In genomic region chr18:23964282-23965238, GRCh38 we compare ENCODE assay signal across 7 cellular contexts. TPM values are rescaled to one million over a fixed set of nuclear protein-coding genes. Genes with fewer than 3 reads are reported as not detected.
A peak's percentile ranks its signal among the peaks of the same experiment; 100 is the strongest.
DNase-seq lines count a peak whose midpoint lies in the region; ATAC-seq and TF ChIP-seq lines count a peak whose summit lies in the region.

No MANE protein-coding gene starts in this region.

- no peaks in the 10 kb centered on the region for H3K36me3 ChIP-seq in aorta (ENCODE audit: control insufficient read depth in 1 of 2, insufficient read depth in 2 of 2, low read length in 1 of 2)

- peaks cover 42% of the 10 kb centered on the region for H3K4me1 Mint-ChIP-seq in activated CD4-positive, alpha-beta memory T cell treated with anti-CD3 and anti-CD28 coated beads, Interleukin-2, amount 10 ng/mL, durations not matched to agents 7 days and 5 days
- H3K4me1 Mint-ChIP-seq in stimulated activated memory B cell treated with anti-CD40 and anti-IgM and Interleukin-4, amounts not matched to agents 10 μg/mL and 1 μg/mL and 100 μg/mL, for 72 hours, result peaks cover 50% of the 10 kb centered on the region

- peak; percentile 56 for DNase-seq in NCI-H2171 treated with DMSO at 0.1 percent for 48 hours (lab: John Stamatoyannopoulos, UW)
- DNase-seq in activated CD4-positive, alpha-beta memory T cell treated with anti-CD3 and anti-CD28 coated beads, Interleukin-2, amount 10 ng/mL, durations not matched to agents 7 days and 5 days, result peak; percentile 65
- peak; percentile 86 to 90 for DNase-seq in foreskin keratinocyte
- no peak for DNase-seq in pons (ENCODE audit: low spot score)
- DNase-seq in LoVo (ENCODE audit: low spot score), result no peak
- no peak for DNase-seq in aorta

- no peak overlapping the region for H3K4me3 ChIP-seq in aorta (ENCODE audit: low read length in 2 of 2)

- H3K4me1 ChIP-seq in foreskin keratinocyte, result peaks cover 6% of the 10 kb centered on the region
- no peaks in the 10 kb centered on the region for H3K4me1 ChIP-seq in aorta (ENCODE audit: control insufficient read depth in 1 of 2, insufficient read depth in 2 of 2, low read length in 2 of 2)

- ATAC-seq in foreskin keratinocyte (peak; percentile 86), aorta (ENCODE audit: low FRiP score) (no peak)
- no peak for ATAC-seq in stimulated activated memory B cell treated with anti-CD40 and anti-IgM and Interleukin-4, amounts not matched to agents 10 μg/mL and 1 μg/mL and 100 μg/mL, for 72 hours

- TF ChIP-seq CTCF in foreskin keratinocyte (conservative IDR thresholded peaks at IDR 0.05), result peak; percentile 88

- H3K27ac ChIP-seq in foreskin keratinocyte (peak overlapping the region; percentile 23), aorta (ENCODE audit: low read depth in 1 of 2, low read length in 2 of 2) (no peak overlapping the region)

- H3K9me3 ChIP-seq in aorta (ENCODE audit: control insufficient read depth, low read length), result no peaks in the 10 kb centered on the region

- POLR2A ChIA-PET in activated CD4-positive, alpha-beta memory T cell treated with anti-CD3 and anti-CD28 coated beads, Interleukin-2, amount 10 ng/mL, durations not matched to agents 7 days and 5 days (lab: Charles Lee), result interaction anchor here (0.9 to 5.1 kb wide), 4 partner anchors 26 to 51 kb away, joined by 3 to 37 read pairs (median 3); partner anchors contain the start of gene TTC39C

- H3K4me3 Mint-ChIP-seq in activated CD4-positive, alpha-beta memory T cell treated with anti-CD3 and anti-CD28 coated beads, Interleukin-2, amount 10 ng/mL, durations not matched to agents 7 days and 5 days, result peak overlapping the region; percentile 16
- H3K4me3 Mint-ChIP-seq in stimulated activated memory B cell treated with anti-CD40 and anti-IgM and Interleukin-4, amounts not matched to agents 10 μg/mL and 1 μg/mL and 100 μg/mL, for 72 hours, result no peak overlapping the region

- 88% methylated on average over 11 of the region's 11 CpGs for WGBS in aorta, 2 donors

- no peaks in the 10 kb centered on the region for H3K36me3 Mint-ChIP-seq in activated CD4-positive, alpha-beta memory T cell treated with anti-CD3 and anti-CD28 coated beads, Interleukin-2, amount 10 ng/mL, durations not matched to agents 7 days and 5 days (ENCODE audit: low read depth)
- no peaks in the 10 kb centered on the region for H3K36me3 Mint-ChIP-seq in stimulated activated memory B cell treated with anti-CD40 and anti-IgM and Interleukin-4, amounts not matched to agents 10 μg/mL and 1 μg/mL and 100 μg/mL, for 72 hours

- peaks cover 15% of the 10 kb centered on the region for H3K27me3 Mint-ChIP-seq in activated CD4-positive, alpha-beta memory T cell treated with anti-CD3 and anti-CD28 coated beads, Interleukin-2, amount 10 ng/mL, durations not matched to agents 7 days and 5 days
- no peaks in the 10 kb centered on the region for H3K27me3 Mint-ChIP-seq in stimulated activated memory B cell treated with anti-CD40 and anti-IgM and Interleukin-4, amounts not matched to agents 10 μg/mL and 1 μg/mL and 100 μg/mL, for 72 hours

- H3K9me3 Mint-ChIP-seq in activated CD4-positive, alpha-beta memory T cell treated with anti-CD3 and anti-CD28 coated beads, Interleukin-2, amount 10 ng/mL, durations not matched to agents 7 days and 5 days, result no peaks in the 10 kb centered on the region
- H3K9me3 Mint-ChIP-seq in stimulated activated memory B cell treated with anti-CD40 and anti-IgM and Interleukin-4, amounts not matched to agents 10 μg/mL and 1 μg/mL and 100 μg/mL, for 72 hours, result no peaks in the 10 kb centered on the region

- H3K27ac Mint-ChIP-seq in activated CD4-positive, alpha-beta memory T cell treated with anti-CD3 and anti-CD28 coated beads, Interleukin-2, amount 10 ng/mL, durations not matched to agents 7 days and 5 days, result peak overlapping the region; percentile 78
- H3K27ac Mint-ChIP-seq in stimulated activated memory B cell treated with anti-CD40 and anti-IgM and Interleukin-4, amounts not matched to agents 10 μg/mL and 1 μg/mL and 100 μg/mL, for 72 hours, result peak overlapping the region; percentile 47

- CTCF ChIA-PET in activated CD4-positive, alpha-beta memory T cell treated with anti-CD3 and anti-CD28 coated beads, Interleukin-2, amount 10 ng/mL, durations not matched to agents 7 days and 5 days (lab: Charles Lee), result interaction anchor here (0.6 kb wide), 1 partner anchor 57 kb away, joined by 4 read pairs; no protein-coding TSS in a partner anchor

- H3K27me3 ChIP-seq in foreskin keratinocyte, result no peaks in the 10 kb centered on the region
- no peaks in the 10 kb centered on the region for H3K27me3 ChIP-seq in aorta (ENCODE audit: control insufficient read depth in 1 of 2, insufficient read depth in 2 of 2, low read length in 1 of 2)

- intact Hi-C loops in aorta (cut with DNase I), result no loop called here

RNA-seq across cellular contexts. Expression of gene TTC39C, which starts 50.0 kb away (rescaled TPM):
- 10 to 100 TPM; 94.0 to 94.4 TPM for total RNA-seq in activated CD4-positive, alpha-beta memory T cell treated with anti-CD3 and anti-CD28 coated beads, Interleukin-2, amount 10 ng/mL, durations not matched to agents 7 days and 5 days
- total RNA-seq in foreskin keratinocyte (15.9 and 16.9 TPM in 2 replicates), aorta (10 to 100 TPM; 13.4 to 21.2 TPM)
- polyA plus RNA-seq in foreskin keratinocyte (13.3 and 16.0 TPM in 2 replicates), aorta (10 to 100 TPM in 1 of 2 donors, 1 to 10 TPM in 1; 2.3 to 14.8 TPM)

Comparison
In these comparisons a context has a peak if more than half of its experiments do, and no peak if none do; other contexts are left out.
1. DNase-seq: peak in NCI-H2171 treated with DMSO at 0.1 percent for 48 hours (single experiment), activated CD4-positive, alpha-beta memory T cell treated with anti-CD3 and anti-CD28 coated beads, Interleukin-2, amount 10 ng/mL, durations not matched to agents 7 days and 5 days (single experiment) and foreskin keratinocyte (2 of 2); none in pons (single experiment), LoVo (single experiment) and aorta (0 of 2).